20 cellular contexts compared by ENCODE assay signal in genomic region chr6:124949706-124950105, GRCh38. TPM values are rescaled to one million over a fixed set of nuclear protein-coding genes. Genes with fewer than 3 reads are reported as not detected.
DNase-seq lines count a peak whose midpoint lies in the region; ATAC-seq and TF ChIP-seq lines count a peak whose summit lies in the region.
"Had no signal": no experiment of that assay in that cellular context is flagged by ENCODE, and none has a peak within 500 bp of the region (broad histone marks: within the 10 kb centered on the region; RNA-seq: fewer than 3 reads in every experiment).

No MANE protein-coding gene starts in this region.

- no peaks in the 10 kb centered on the region for H3K9me3 ChIP-seq in SJCRH30 (replicated peaks)
- H3K9me3 ChIP-seq: BLaER1 treated with 17β-estradiol and CSF1 and Interleukin-3, amounts not matched to agents 10 nM and 100 nM; Caco-2 had no signal

- H3K27ac ChIP-seq in SJCRH30, result no peak overlapping the region
- H3K27ac ChIP-seq: 22Rv1; A549; BLaER1 treated with 17β-estradiol and CSF1 and Interleukin-3, amounts not matched to agents 10 nM and 100 nM; C4-2B had no signal

- H3K4me3 ChIP-seq in fibroblast of the aortic adventitia (ENCODE audit: low read depth, low read length) (no peak overlapping the region), SJCRH30 (no peak overlapping the region)
- H3K4me3 ChIP-seq: A549; BLaER1 treated with 17β-estradiol and CSF1 and Interleukin-3, amounts not matched to agents 10 nM and 100 nM; GM12878 had no signal

- peaks cover 6% of the 10 kb centered on the region for H3K4me1 ChIP-seq in SJCRH30
- H3K4me1 ChIP-seq: A549, Caco-2 had no signal

- ATAC-seq in HG03108 (IDR thresholded peaks at IDR 0.05; ENCODE audit: unreplicated experiment), result no peak
- ATAC-seq: A549; CD8-positive, alpha-beta T cell; GM12878 had no signal

- H3K36me3 ChIP-seq in SJCRH30, result no peaks in the 10 kb centered on the region
- H3K36me3 ChIP-seq: BLaER1 treated with 17β-estradiol and CSF1 and Interleukin-3, amounts not matched to agents 10 nM and 100 nM had no signal

- no peak for TF ChIP-seq CTCF in fibroblast of the aortic adventitia (IDR thresholded peaks at IDR 0.05; ENCODE audit: insufficient read depth, low read length)

- DNase-seq in EH (ENCODE audit: low read depth) (peak; percentile 8), OCI-M1 (lab: John Stamatoyannopoulos, UW) (peak; percentile 55), fibroblast of the aortic adventitia (ENCODE audit: low read depth) (peak; percentile 4), SJCRH30 (no peak)
- no peak for DNase-seq in central memory CD4-positive, alpha-beta T cell
- DNase-seq: AML-193; Caco-2; Calu3; CD4-positive, alpha-beta T cell; CD8-positive, alpha-beta T cell; DMS79 treated with DMSO at 0.1 percent for 48 hours; EL; GDM1 had no signal

- no peaks in the 10 kb centered on the region for H3K27me3 ChIP-seq in SJCRH30
- H3K27me3 ChIP-seq: BLaER1 treated with 17β-estradiol and CSF1 and Interleukin-3, amounts not matched to agents 10 nM and 100 nM had no signal

RNA-seq across cellular contexts. Expression of gene RNF217, which starts 12.5 kb away (rescaled TPM):
- total RNA-seq in fibroblast of the aortic adventitia (ENCODE audit: low replicate concordance), result 24.9 and 25.3 TPM in 2 replicates
- 11.5 and 16.0 TPM in 2 replicates for total RNA-seq in SJCRH30 (2014; rRNA removed; shearing (Covaris generic))
- total RNA-seq: B cell; CD8-positive, alpha-beta T cell had no signal

Comparison
In these comparisons a context has a peak if more than half of its experiments do, and no peak if none do; other contexts are left out.
1. DNase-seq: peak in EH (single experiment), OCI-M1 (single experiment) and fibroblast of the aortic adventitia (single experiment); none in SJCRH30 (0 of 2) and central memory CD4-positive, alpha-beta T cell (single experiment).